ENCODE assay signal across 9 cellular contexts in the genomic region with DNA sequence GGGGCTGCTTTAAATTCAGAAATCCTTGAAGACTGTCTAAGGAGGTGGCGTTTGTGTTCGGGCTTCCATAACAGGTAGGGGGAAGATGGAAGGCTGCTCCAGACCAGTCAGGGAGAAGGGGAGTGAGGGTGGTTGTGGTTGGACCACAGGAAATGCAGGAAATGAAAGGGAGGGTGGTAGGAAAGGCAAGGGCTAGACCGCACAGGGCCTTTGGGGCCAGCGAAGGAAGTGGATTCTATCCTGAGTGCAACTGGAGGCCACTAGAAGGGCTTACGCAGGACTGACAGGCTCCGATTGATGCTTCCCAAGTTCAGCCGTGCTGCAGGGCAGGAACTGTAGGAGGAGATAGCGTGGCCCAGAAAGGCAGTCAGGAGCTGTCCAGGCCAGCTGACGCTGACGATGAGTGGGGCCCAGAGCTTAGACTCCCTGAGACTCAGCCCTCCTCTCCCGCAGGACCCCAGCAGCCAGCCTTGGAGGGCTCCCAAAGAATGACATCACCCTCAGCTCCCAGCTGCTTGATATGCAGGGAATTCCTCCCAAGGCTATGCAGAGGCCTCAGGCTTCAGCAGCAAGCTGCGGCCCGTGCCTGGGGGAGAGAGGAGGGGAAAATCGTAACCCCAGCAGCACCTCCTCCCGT. TPM values are rescaled to one million over a fixed set of nuclear protein-coding genes. Genes with fewer than 3 reads are reported as not detected.
DNase-seq lines count a peak whose midpoint lies in the region; ATAC-seq lines count a peak whose summit lies in the region.
"Had no signal": no experiment of that assay in that cellular context is flagged by ENCODE, and none has a peak within 500 bp of the region (broad histone marks: within the 10 kb centered on the region; RNA-seq: fewer than 3 reads in every experiment).

No MANE protein-coding gene starts in this region.

- peak overlapping the region; percentile 79 for H3K27ac ChIP-seq in angular gyrus (ENCODE audit: low read depth, low read length)

- ATAC-seq in sciatic nerve (peak; percentile 98), HG03378 (IDR thresholded peaks at IDR 0.05; ENCODE audit: unreplicated experiment) (no peak), HG03460 (IDR thresholded peaks at IDR 0.05; ENCODE audit: unreplicated experiment) (no peak), HG03135 (IDR thresholded peaks at IDR 0.05; ENCODE audit: unreplicated experiment) (no peak)
- ATAC-seq: T-helper 17 cell had no signal

- intact Hi-C loops in sciatic nerve (cut with DNase I), result no loop called here

- peak; percentile 77 for DNase-seq in H4 (ENCODE audit: low spot score)
- peak; percentile 12 for DNase-seq in hepatic stellate cell (ENCODE audit: low spot score)
- DNase-seq in sciatic nerve (ENCODE audit: low spot score), result peak; percentile 90
- DNase-seq in stimulated activated CD4-positive, alpha-beta T cell treated with anti-CD3 and anti-CD28 coated beads, Interleukin-2, amount 100 ng/mL, for 48 hours, result no peak
- DNase-seq: T-helper 17 cell had no signal

RNA-seq across cellular contexts. Expression of a gene that starts 48.8 kb away (rescaled TPM):
- total RNA-seq in H4 (2014; rRNA removed; shearing (Covaris generic)), result not detected in 2 replicates
- 2.1 TPM for total RNA-seq in sciatic nerve
- total RNA-seq: T-helper 17 cell had no signal

Comparison
In these comparisons a context has a peak if more than half of its experiments do, and no peak if none do; other contexts are left out.
1. DNase-seq: peak in H4 (single experiment), hepatic stellate cell (single experiment) and sciatic nerve (single experiment); none in stimulated activated CD4-positive, alpha-beta T cell treated with anti-CD3 and anti-CD28 coated beads, Interleukin-2, amount 100 ng/mL, for 48 hours (0 of 2).